ENCODE assay signal across 23 cellular contexts in genomic region chr10:74243067-74243466, GRCh38.
"Had no signal": no experiment of that assay in that cellular context is flagged by ENCODE, and none has a peak within 500 bp of the region (broad histone marks: within the 10 kb centered on the region; RNA-seq: fewer than 3 reads in every experiment).

No MANE protein-coding gene starts in this region.

- H3K36me3 Mint-ChIP-seq: natural killer cell had no signal

- H3K27ac Mint-ChIP-seq: memory B cell; natural killer cell; stimulated activated memory B cell treated with anti-CD40 and anti-IgM and Interleukin-4, amounts not matched to agents 10 μg/mL and 1 μg/mL and 100 μg/mL, for 72 hours; stimulated activated naive CD8-positive, alpha-beta T cell treated with anti-CD3 and anti-CD28 coated beads, Interleukin-15, Interleukin-2, amounts not matched to agents 100 ng/mL and 50 ng/mL, for 24 hours had no signal

- H3K4me2 ChIP-seq: hepatocyte had no signal

- H3K9me3 Mint-ChIP-seq: memory B cell; natural killer cell; stimulated activated memory B cell treated with anti-CD40 and anti-IgM and Interleukin-4, amounts not matched to agents 10 μg/mL and 1 μg/mL and 100 μg/mL, for 72 hours; stimulated activated naive CD8-positive, alpha-beta T cell treated with anti-CD3 and anti-CD28 coated beads, Interleukin-15, Interleukin-2, amounts not matched to agents 100 ng/mL and 50 ng/mL, for 24 hours had no signal

- H3K27ac ChIP-seq: dorsolateral prefrontal cortex, epithelial cell of prostate, gastrocnemius medialis, heart left ventricle, hepatocyte, neutrophil, pancreas, right lobe of liver, transverse colon, vagina had no signal

- H3K9me3 ChIP-seq: gastrocnemius medialis, heart left ventricle, neutrophil, pancreas, right lobe of liver, transverse colon, vagina had no signal

- H3K4me3 ChIP-seq: dorsolateral prefrontal cortex, gastrocnemius medialis, heart left ventricle, hepatocyte, lung, pancreas, right lobe of liver, transverse colon, vagina had no signal

- H2AFZ ChIP-seq: hepatocyte had no signal

- H3K4me1 Mint-ChIP-seq: natural killer cell; stimulated activated memory B cell treated with anti-CD40 and anti-IgM and Interleukin-4, amounts not matched to agents 10 μg/mL and 1 μg/mL and 100 μg/mL, for 72 hours had no signal

- H3K27me3 ChIP-seq: dorsolateral prefrontal cortex, gastrocnemius medialis, heart left ventricle, hepatocyte, neutrophil, pancreas, right lobe of liver, transverse colon, vagina had no signal

- H3K4me3 Mint-ChIP-seq: memory B cell; natural killer cell; stimulated activated memory B cell treated with anti-CD40 and anti-IgM and Interleukin-4, amounts not matched to agents 10 μg/mL and 1 μg/mL and 100 μg/mL, for 72 hours; stimulated activated naive CD8-positive, alpha-beta T cell treated with anti-CD3 and anti-CD28 coated beads, Interleukin-15, Interleukin-2, amounts not matched to agents 100 ng/mL and 50 ng/mL, for 24 hours had no signal

- H3K4me1 ChIP-seq: gastrocnemius medialis, pancreas, right lobe of liver, transverse colon, vagina had no signal

- H3K36me3 ChIP-seq: gastrocnemius medialis, pancreas, transverse colon had no signal

- ATAC-seq: esophagus mucosa; gastrocnemius medialis; heart left ventricle; natural killer cell; pancreas; stimulated activated memory B cell treated with anti-CD40 and anti-IgM and Interleukin-4, amounts not matched to agents 10 μg/mL and 1 μg/mL and 100 μg/mL, for 72 hours had no signal

- DNase-seq: dorsolateral prefrontal cortex; effector CD4-positive, alpha-beta T cell; foreskin fibroblast; gastrocnemius medialis; heart left ventricle; kidney glomerular epithelial cell; natural killer cell; pancreas; right lobe of liver; small intestine; stimulated activated CD4-positive, alpha-beta T cell treated with anti-CD3 and anti-CD28 coated beads, Interleukin-12 subunit alpha, Interleukin-12 subunit beta, amount 100 ng/mL, for 4 hours; stimulated activated CD4-positive, alpha-beta T cell treated with anti-CD3 and anti-CD28 coated beads, Interleukin-1b, Interleukin-23, amount 100 ng/mL, for 48 hours; stimulated activated CD4-positive, alpha-beta T cell treated with anti-CD3 and anti-CD28 coated beads, Interleukin-4, amount 100 ng/mL, for 1 hour; transverse colon had no signal

- H3K27me3 Mint-ChIP-seq: memory B cell; stimulated activated memory B cell treated with anti-CD40 and anti-IgM and Interleukin-4, amounts not matched to agents 10 μg/mL and 1 μg/mL and 100 μg/mL, for 72 hours; stimulated activated naive CD8-positive, alpha-beta T cell treated with anti-CD3 and anti-CD28 coated beads, Interleukin-15, Interleukin-2, amounts not matched to agents 100 ng/mL and 50 ng/mL, for 24 hours had no signal
